ENCODE assay signal across 8 cellular contexts in the genomic region with DNA sequence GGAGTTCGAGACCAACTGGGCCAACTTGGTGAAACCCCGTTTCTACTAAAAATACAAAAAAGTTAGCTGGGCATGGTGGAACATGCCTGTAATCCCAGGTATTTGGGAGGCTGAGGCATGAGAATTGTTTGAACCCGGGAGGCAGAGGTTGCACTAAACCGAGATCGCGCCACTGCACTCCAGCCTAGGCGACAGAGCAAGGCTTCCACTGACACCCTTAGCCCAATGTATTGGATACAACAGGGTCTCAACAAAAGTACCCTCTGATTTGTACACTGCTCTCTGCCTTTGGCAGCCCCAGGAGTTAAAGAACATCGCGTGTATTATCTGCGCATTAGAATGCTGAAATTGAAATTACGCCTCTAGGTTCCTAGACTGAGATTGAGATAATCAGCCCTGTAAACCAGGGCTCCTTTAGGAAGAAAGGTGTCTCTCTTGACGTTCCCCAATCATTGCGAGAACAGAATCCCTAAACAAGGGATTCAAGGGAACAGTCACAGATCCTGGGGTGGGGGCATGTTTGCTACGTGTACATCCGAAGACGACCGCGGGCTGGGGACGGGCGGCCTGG. TPM values are rescaled to one million over a fixed set of nuclear protein-coding genes. Genes with fewer than 3 reads are reported as not detected.
A peak's percentile ranks its signal among the peaks of the same experiment; 100 is the strongest.
DNase-seq lines count a peak whose midpoint lies in the region; ATAC-seq and TF ChIP-seq lines count a peak whose summit lies in the region.

No MANE protein-coding gene starts in this region.

- H3K4me3 Mint-ChIP-seq in activated T-cell treated with anti-CD3 and anti-CD28 coated beads, Interleukin-2, amount 50 U/mL, for 72 hours, result peak overlapping the region; percentile 84 to 90
- peak overlapping the region; percentile 94 for H3K4me3 Mint-ChIP-seq in neural crest cell

- peak overlapping the region; percentile 83 for H3K4me3 ChIP-seq in effector memory CD4-positive, alpha-beta T cell (ENCODE audit: insufficient read depth, low read depth, low read length, poor library complexity, severe bottlenecking)

- H3K27me3 ChIP-seq in effector memory CD4-positive, alpha-beta T cell (replicated peaks; ENCODE audit: control insufficient read depth, insufficient read depth, low read length, poor library complexity, severe bottlenecking), result no peaks in the 10 kb centered on the region

- peaks cover 5% of the 10 kb centered on the region in 2 donors for H3K36me3 Mint-ChIP-seq in activated T-cell treated with anti-CD3 and anti-CD28 coated beads, Interleukin-2, amount 50 U/mL, for 72 hours (ENCODE audit: insufficient read depth in 2 of 2)
- peaks cover 3% of the 10 kb centered on the region for H3K36me3 Mint-ChIP-seq in neural crest cell (ENCODE audit: low read depth)

- TF ChIP-seq CTCF in neural crest cell (conservative IDR thresholded peaks at IDR 0.05), result no peak

- H3K36me3 ChIP-seq in effector memory CD4-positive, alpha-beta T cell (ENCODE audit: control insufficient read depth, insufficient read depth, low read length), result no peaks in the 10 kb centered on the region

- H3K4me1 ChIP-seq in effector memory CD4-positive, alpha-beta T cell (ENCODE audit: control insufficient read depth, insufficient read depth, low read length, poor library complexity, severe bottlenecking), result peaks cover 7% of the 10 kb centered on the region

- H3K9me3 Mint-ChIP-seq in activated T-cell treated with anti-CD3 and anti-CD28 coated beads, Interleukin-2, amount 50 U/mL, for 72 hours, result no peaks in the 10 kb centered on the region
- H3K9me3 Mint-ChIP-seq in neural crest cell, result no peaks in the 10 kb centered on the region

- H3K27ac ChIP-seq in effector memory CD4-positive, alpha-beta T cell (ENCODE audit: insufficient read depth, low read length, poor library complexity, severe bottlenecking), result peak overlapping the region; percentile 82

- peaks cover 31% of the 10 kb centered on the region for H3K4me1 Mint-ChIP-seq in activated T-cell treated with anti-CD3 and anti-CD28 coated beads, Interleukin-2, amount 50 U/mL, for 72 hours (ENCODE audit: low read depth)
- H3K4me1 Mint-ChIP-seq in neural crest cell, result peaks cover 29% of the 10 kb centered on the region

- peak overlapping the region; percentile 84 for H3K27ac Mint-ChIP-seq in activated T-cell treated with anti-CD3 and anti-CD28 coated beads, Interleukin-2, amount 50 U/mL, for 72 hours
- peak overlapping the region; percentile 99 for H3K27ac Mint-ChIP-seq in neural crest cell (ENCODE audit: unreplicated experiment)

- H3K27me3 Mint-ChIP-seq in activated T-cell treated with anti-CD3 and anti-CD28 coated beads, Interleukin-2, amount 50 U/mL, for 72 hours (ENCODE audit: low read depth), result peaks cover 4% of the 10 kb centered on the region
- H3K27me3 Mint-ChIP-seq in neural crest cell (ENCODE audit: low read depth), result no peaks in the 10 kb centered on the region

- DNase-seq in activated T-cell treated with anti-CD3 and anti-CD28 coated beads, Interleukin-2, amount 50 U/mL, for 72 hours, result peak in 1 of 2 donors; percentile 5
- DNase-seq in activated T-cell treated with anti-CD3 and anti-CD28 coated beads, Interleukin-2, amount 50 U/mL, for 48 hours, result no peak
- DNase-seq in NCI-H82 (lab: John Stamatoyannopoulos, UW), result peak; percentile 53
- DNase-seq in effector memory CD4-positive, alpha-beta T cell, result no peak
- DNase-seq in neural crest cell (ENCODE audit: low read depth, low spot score), result no peak
- DNase-seq in NCI-H2196 treated with DMSO at 0.1 percent for 48 hours (lab: John Stamatoyannopoulos, UW; ENCODE audit: unreplicated experiment), result no peak
- DNase-seq in iPS-NIHi11 (ENCODE audit: low spot score), result no peak

- H3K9me3 ChIP-seq in effector memory CD4-positive, alpha-beta T cell (ENCODE audit: control insufficient read depth, low read length), result no peaks in the 10 kb centered on the region

- no peak for ATAC-seq in activated T-cell treated with anti-CD3 and anti-CD28 coated beads, Interleukin-2, amount 50 U/mL, for 72 hours (replicated peaks in 1 of 2)
- no peak for ATAC-seq in HG02759 (IDR thresholded peaks at IDR 0.05; ENCODE audit: unreplicated experiment)

RNA-seq across cellular contexts. Expression of gene IPO5, which starts 21.9 kb away (rescaled TPM):
- total RNA-seq in activated T-cell treated with anti-CD3 and anti-CD28 coated beads, Interleukin-2, amount 50 U/mL, for 72 hours, result 100 to 1,000 TPM; 154 to 169 TPM
- total RNA-seq in neural crest cell, result 249 and 251 TPM in 2 replicates
